ENCODE assay signal across 15 cellular contexts in the genomic region with DNA sequence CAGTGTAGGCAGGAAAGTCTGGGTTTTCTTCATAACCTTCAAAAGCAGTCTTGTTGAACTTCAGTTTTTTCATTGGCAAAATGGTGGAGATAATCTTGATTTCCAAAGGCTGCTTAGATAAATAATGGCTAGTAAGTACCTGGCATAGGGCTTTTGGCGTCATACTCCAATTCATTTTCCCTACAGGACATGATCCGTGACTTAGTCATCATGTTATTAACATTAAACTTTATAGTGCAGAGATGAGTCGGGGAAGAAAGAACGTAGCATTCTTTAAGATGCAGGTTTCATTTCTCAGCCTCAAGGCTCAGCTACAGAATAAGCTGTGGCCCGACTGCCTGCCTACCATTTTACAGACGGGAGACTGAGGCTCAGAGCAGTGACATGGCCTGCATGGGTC.
DNase-seq lines count a peak whose midpoint lies in the region; ATAC-seq and TF ChIP-seq lines count a peak whose summit lies in the region.
"Had no signal": no experiment of that assay in that cellular context is flagged by ENCODE, and none has a peak within 500 bp of the region (broad histone marks: within the 10 kb centered on the region; RNA-seq: fewer than 3 reads in every experiment).

No MANE protein-coding gene starts in this region.

- DNase-seq in AG04449 (ENCODE audit: low read depth, low spot score) (peak; percentile 73), HS-5 (ENCODE audit: low read depth) (peak; percentile 67), amniotic stem cell (lab: John Stamatoyannopoulos, UW) (peak; percentile 46), fibroblast of the conjunctiva (ENCODE audit: low read depth) (peak; percentile 20), SIG-M5 treated with dmso at 0.1 percent for 504 hours (lab: John Stamatoyannopoulos, UW; ENCODE audit: unreplicated experiment) (no peak)
- DNase-seq: activated CD4-positive, alpha-beta T cell treated with anti-CD3 and anti-CD28 coated beads for 36 hours; activated naive CD8-positive, alpha-beta T cell treated with anti-CD3 and anti-CD28 coated beads, Interleukin-2, amount 10 ng/mL, durations not matched to agents 7 days and 5 days; NCI-H1436 treated with DMSO at 0.1 percent for 48 hours; NCI-H446 treated with DMSO at 0.1 percent for 48 hours; stimulated activated naive CD8-positive, alpha-beta T cell treated with anti-CD3 and anti-CD28 coated beads, Interleukin-15, Interleukin-2, amounts not matched to agents 100 U/mL and 50 U/mL, for 24 hours had no signal

- H3K4me3 ChIP-seq in AG04449 (ENCODE audit: low read depth, low read length) = no peak overlapping the region
- H3K4me3 ChIP-seq: smooth muscle cell, vagina had no signal

- CTCF ChIA-PET in AG04449 (lab: Yijun Ruan, JAX) = interaction anchor here (1.7 kb wide), 1 partner anchor 12 kb away, joined by 4 read pairs; no protein-coding TSS in a partner anchor

- POLR2A ChIA-PET in AG04449 (lab: Yijun Ruan, JAX) = no interaction called here

- no peak for ATAC-seq in HG03565 (IDR thresholded peaks at IDR 0.05; ENCODE audit: unreplicated experiment)
- no peak for ATAC-seq in HG02571 (IDR thresholded peaks at IDR 0.05; ENCODE audit: unreplicated experiment)
- ATAC-seq in HG02970 (IDR thresholded peaks at IDR 0.05; ENCODE audit: low FRiP score, unreplicated experiment) = no peak
- ATAC-seq: activated CD4-positive, alpha-beta T cell treated with anti-CD3 and anti-CD28 coated beads for 36 hours; stimulated activated naive CD8-positive, alpha-beta T cell treated with anti-CD3 and anti-CD28 coated beads, Interleukin-15, Interleukin-2, amounts not matched to agents 100 U/mL and 50 U/mL, for 24 hours had no signal

- TF ChIP-seq CTCF in AG04449 (IDR thresholded peaks at IDR 0.05; ENCODE audit: insufficient read depth, low read length, missing control alignments) = no peak
